22 cellular contexts compared by ENCODE assay signal in genomic region chr7:148380581-148381419, GRCh38.
DNase-seq lines count a peak whose midpoint lies in the region; ATAC-seq, FAIRE-seq and TF ChIP-seq lines count a peak whose summit lies in the region.
"Had no signal": no experiment of that assay in that cellular context is flagged by ENCODE, and none has a peak within 500 bp of the region (broad histone marks: within the 10 kb centered on the region; RNA-seq: fewer than 3 reads in every experiment).

No MANE protein-coding gene starts in this region.

- no peak overlapping the region for H3K23ac ChIP-seq in IMR-90 (ENCODE audit: low read depth, low read length)

- TF ChIP-seq EP300 in HepG2 (IDR thresholded peaks at IDR 0.05; ENCODE audit: low read depth in 2 of 2, low read length in 2 of 2) (no peak), HepG2 (CRISPR knock-in tag; IDR thresholded peaks at IDR 0.05; ENCODE audit: borderline replicate concordance) (no peak)

- no peak overlapping the region for H3K56ac ChIP-seq in IMR-90 (ENCODE audit: extremely low read depth, insufficient read depth, low read length)

- H3K36me3 ChIP-seq in IMR-90 (ENCODE audit: control insufficient read depth, insufficient read depth, low read length) (no peaks in the 10 kb centered on the region), HepG2 (replicated peaks in 1 of 2; ENCODE audit: control insufficient read depth in 1 of 2, insufficient read depth in 2 of 2, low read length in 2 of 2) (no peaks in the 10 kb centered on the region)
- H3K36me3 ChIP-seq: BLaER1, SJCRH30 had no signal

- H3K9me1 ChIP-seq in IMR-90 (ENCODE audit: insufficient read depth, low read length), result no peaks in the 10 kb centered on the region

- ATAC-seq in IMR-90 (ENCODE audit: low read depth) (no peak), HepG2 (peak; percentile 78)
- no peak for ATAC-seq in activated T-cell treated with anti-CD3 and anti-CD28 coated beads, Interleukin-2, amount 50 U/mL, for 4 hours

- WGBS in IMR-90 (ENCODE audit: extremely low coverage in 2 of 2, insufficient read length in 1 of 2), 2 experiments, result 39% methylated on average over 4 of the region's 13 CpGs; no CpG with 5 or more reads in 1 of the 2 experiments
- 55% methylated on average over 9 of the region's 13 CpGs for WGBS in HepG2 (ENCODE audit: low lambda C conversion rate)

- TF ChIP-seq POLR2A in IMR-90 (IDR thresholded peaks at IDR 0.05; ENCODE audit: low read depth, low read length) (no peak), HepG2 (IDR thresholded peaks at IDR 0.05; ENCODE audit: insufficient read depth in 1 of 2, low read depth in 2 of 2, low read length in 2 of 2) (no peak)

- H3K4ac ChIP-seq in IMR-90 (ENCODE audit: low read depth, low read length), result no peak overlapping the region

- dilution Hi-C loops in IMR-90 (cut with HindIII; ENCODE audit: low sequenced_read_pairs, unreplicated experiment), result no loop called here

- no peak overlapping the region for H2AK9ac ChIP-seq in IMR-90 (replicated peaks; ENCODE audit: low read depth, low read length, poor library complexity)

- TF ChIP-seq CTCF in IMR-90 (conservative IDR thresholded peaks at IDR 0.05; ENCODE audit: low read depth, low read length) (no peak), brain (conservative IDR thresholded peaks at IDR 0.05) (no peak), HepG2 (CRISPR knock-in tag; IDR thresholded peaks at IDR 0.05) (no peak)

- no peak overlapping the region for H2BK20ac ChIP-seq in IMR-90 (ENCODE audit: low read depth, low read length)

- no peak for FAIRE-seq in HepG2 (lab: Jason Lieb, UNC)
- FAIRE-seq: RCC 7860 had no signal

- no peak overlapping the region for H3K9ac ChIP-seq in IMR-90 (ENCODE audit: low read depth, low read length)
- no peak overlapping the region for H3K9ac ChIP-seq in HepG2 (ENCODE audit: insufficient read depth, low read depth, low read length)
- H3K9ac ChIP-seq: BLaER1 had no signal

- CTCF ChIA-PET in IMR-90 (lab: Yijun Ruan, JAX) (no interaction called here), HepG2 (lab: Yijun Ruan, JAX; ENCODE audit: low intra/inter-chr PET ratio, low total read pairs) (no interaction called here)

- H4K5ac ChIP-seq in IMR-90 (ENCODE audit: low read depth, low read length), result no peak overlapping the region

- H3K36me3 Mint-ChIP-seq in brain, result peaks cover 16% of the 10 kb centered on the region
- H3K36me3 Mint-ChIP-seq in activated T-cell treated with anti-CD3 and anti-CD28 coated beads, Interleukin-2, amount 50 U/mL, for 4 hours (ENCODE audit: insufficient read depth), result no peaks in the 10 kb centered on the region
- H3K36me3 Mint-ChIP-seq: CD4-positive, alpha-beta memory T cell had no signal

- in situ Hi-C loops in IMR-90 (cut with MboI; ENCODE audit: low sequenced_read_pairs) (no loop called here), HepG2 (cut with HindIII; ENCODE audit: extremely low pct_ligation_motif_present, low pct_unique_long_range_greater_than_20kb) (no loop called here)

- no peak overlapping the region for H3K27ac ChIP-seq in IMR-90 (ENCODE audit: insufficient read depth, low read length)
- H3K27ac ChIP-seq in HepG2 (ENCODE audit: extremely low read length, insufficient read depth, low read length), result no peak overlapping the region
- H3K27ac ChIP-seq: BLaER1, HL-60, SJCRH30 had no signal

- peak overlapping the region in 4 of 5 experiments; percentile 23 to 96 (median 60) for H3K27ac Mint-ChIP-seq in brain
- H3K27ac Mint-ChIP-seq: CD4-positive, alpha-beta memory T cell had no signal

- H4K8ac ChIP-seq in IMR-90 (ENCODE audit: low read depth in 2 of 2, low read length in 2 of 2), result no peak overlapping the region

- H3K9me3 Mint-ChIP-seq in brain, result peaks cover 0 to 8% (median 8%) of the 10 kb centered on the region in 5 experiments
- H3K9me3 Mint-ChIP-seq in activated T-cell treated with anti-CD3 and anti-CD28 coated beads, Interleukin-2, amount 50 U/mL, for 4 hours, result no peaks in the 10 kb centered on the region
- H3K9me3 Mint-ChIP-seq: CD4-positive, alpha-beta memory T cell had no signal

- no peak overlapping the region for H4K91ac ChIP-seq in IMR-90 (ENCODE audit: insufficient read depth, low read depth, low read length)

- H3K4me1 ChIP-seq in IMR-90 (ENCODE audit: control insufficient read depth, insufficient read depth, low read length) (no peaks in the 10 kb centered on the region), HepG2 (ENCODE audit: insufficient read depth, low read length) (peaks cover 10% of the 10 kb centered on the region)
- H3K4me1 ChIP-seq: BLaER1, Caco-2, SJCRH30 had no signal

- H2AFZ ChIP-seq in IMR-90 (replicated peaks; ENCODE audit: low read length, poor library complexity) (peak overlapping the region; percentile 14), HepG2 (ENCODE audit: low read length) (no peak overlapping the region)

- peaks cover 60% of the 10 kb centered on the region for H3K4me1 Mint-ChIP-seq in brain
- no peaks in the 10 kb centered on the region for H3K4me1 Mint-ChIP-seq in activated T-cell treated with anti-CD3 and anti-CD28 coated beads, Interleukin-2, amount 50 U/mL, for 4 hours (ENCODE audit: low read depth)
- H3K4me1 Mint-ChIP-seq: CD4-positive, alpha-beta memory T cell had no signal

- no peaks in the 10 kb centered on the region for H3K27me3 Mint-ChIP-seq in brain
- H3K27me3 Mint-ChIP-seq in activated T-cell treated with anti-CD3 and anti-CD28 coated beads, Interleukin-2, amount 50 U/mL, for 4 hours (ENCODE audit: low read depth), result no peaks in the 10 kb centered on the region

- no peak overlapping the region for H3K4me3 Mint-ChIP-seq in brain
- no peak overlapping the region for H3K4me3 Mint-ChIP-seq in activated T-cell treated with anti-CD3 and anti-CD28 coated beads, Interleukin-2, amount 50 U/mL, for 4 hours
- H3K4me3 Mint-ChIP-seq: CD4-positive, alpha-beta memory T cell; H9 had no signal

- H3K79me1 ChIP-seq in IMR-90 (ENCODE audit: low read depth in 1 of 2, low read length in 2 of 2), result no peaks in the 10 kb centered on the region

- H3K9me3 ChIP-seq in IMR-90 (ENCODE audit: control insufficient read depth, insufficient read depth, low read length), result peaks cover 19% of the 10 kb centered on the region
- H3K9me3 ChIP-seq in HepG2 (ENCODE audit: low read length), result no peaks in the 10 kb centered on the region
- H3K9me3 ChIP-seq: Caco-2, SJCRH30 had no signal

- BruUV-seq in IMR-90 (replicated peaks; lab: Mats Ljungman, UMichigan) (no TSS peak), HepG2 (replicated peaks; lab: Mats Ljungman, UMichigan) (no TSS peak)

- no peak overlapping the region for H2BK15ac ChIP-seq in IMR-90 (ENCODE audit: low read depth, low read length)

- H3K27me3 ChIP-seq in IMR-90 (ENCODE audit: control insufficient read depth, insufficient read depth, low read length) (no peaks in the 10 kb centered on the region), HepG2 (ENCODE audit: control insufficient read depth in 1 of 2, insufficient read depth in 2 of 2, low read length in 2 of 2) (no peaks in the 10 kb centered on the region)
- H3K27me3 ChIP-seq: BLaER1, SJCRH30 had no signal

- POLR2A ChIA-PET in IMR-90 (lab: Charles Lee; ENCODE audit: unreplicated experiment), result no interaction called here
- POLR2A ChIA-PET in HepG2 (lab: Yijun Ruan, JAX), result no interaction called here

- H3K79me2 ChIP-seq in HepG2 (ENCODE audit: insufficient read depth, low read length), result no peaks in the 10 kb centered on the region

- TF ChIP-seq RAD21 in IMR-90 (IDR thresholded peaks at IDR 0.05; ENCODE audit: low read length) (no peak), HepG2 (CRISPR knock-in tag; IDR thresholded peaks at IDR 0.05) (no peak)

- H3K14ac ChIP-seq in IMR-90 (replicated peaks; ENCODE audit: low read depth, low read length), result no peak overlapping the region

- H3K4me3 ChIP-seq in IMR-90 (ENCODE audit: insufficient read depth, low read depth, low read length) (no peak overlapping the region), HepG2 (replicated peaks in 1 of 3; ENCODE audit: insufficient read depth in 1 of 3, low read depth in 2 of 3, low read length in 3 of 3) (no peak overlapping the region)
- H3K4me3 ChIP-seq: BLaER1, SJCRH30 had no signal

- DNase-seq in IMR-90, result no peak
- DNase-seq in HepG2 (ENCODE audit: low spot score), result peak; percentile 4
- peak; percentile 13 for DNase-seq in superior temporal gyrus (ENCODE audit: extremely low spot score)
- no peak for DNase-seq in GF-D8 (lab: John Stamatoyannopoulos, UW)
- no peak for DNase-seq in NCI-H2081 treated with DMSO at 0.1 percent for 48 hours (lab: John Stamatoyannopoulos, UW)
- DNase-seq in activated T-cell treated with anti-CD3 and anti-CD28 coated beads, Interleukin-2, amount 50 U/mL, for 4 hours, result no peak
- DNase-seq: ACHN; Caco-2; CD4-positive, alpha-beta memory T cell; GDM1; H9; KG1; NCI-H1092; NCI-H1436; NCI-H187 treated with DMSO at 0.1 percent for 48 hours; NCI-H774; OCI-M1; SJCRH30 had no signal

- no peak overlapping the region for H2AK5ac ChIP-seq in IMR-90 (ENCODE audit: low read depth, low read length)

- no peak overlapping the region for H2BK5ac ChIP-seq in IMR-90 (ENCODE audit: low read depth, low read length, poor library complexity, severe bottlenecking)

- intact Hi-C loops in IMR-90 (cut with micrococcal nuclease), result no loop called here
- intact Hi-C loops in HepG2 (cut with micrococcal nuclease; ENCODE audit: unreplicated experiment), result no loop called here

- no peaks in the 10 kb centered on the region for H4K20me1 ChIP-seq in IMR-90 (ENCODE audit: insufficient read depth, low read length)
- H4K20me1 ChIP-seq in HepG2 (ENCODE audit: insufficient read depth, low read length), result no peaks in the 10 kb centered on the region
- H4K20me1 ChIP-seq: BLaER1 had no signal

- H3K4me2 ChIP-seq in IMR-90 (ENCODE audit: low read depth, low read length) (no peak overlapping the region), HepG2 (ENCODE audit: low read depth, low read length) (no peak overlapping the region)
- H3K4me2 ChIP-seq: BLaER1 had no signal

- H3K18ac ChIP-seq in IMR-90 (ENCODE audit: low read depth, low read length), result no peak overlapping the region

- no peak overlapping the region for H2BK120ac ChIP-seq in IMR-90 (ENCODE audit: low read depth, low read length)

TF ChIP-seq in IMR-90, 13 proteins besides CTCF, POLR2A, EP300 and RAD21 (continues in another document):
- TF ChIP-seq MXI1 (IDR thresholded peaks at IDR 0.05; ENCODE audit: borderline replicate concordance, low read depth, low read length) (no peak), RCOR1 (IDR thresholded peaks at IDR 0.05; ENCODE audit: insufficient replicate concordance, low read length) (no peak), NFE2L2 (IDR thresholded peaks at IDR 0.05; ENCODE audit: low read depth, low read length) (no peak), CEBPB (IDR thresholded peaks at IDR 0.05; ENCODE audit: low read depth, low read length) (no peak), MAFK (IDR thresholded peaks at IDR 0.05; ENCODE audit: low read depth, low read length) (no peak)

TF ChIP-seq in HepG2, 621 proteins besides CTCF, POLR2A, EP300 and RAD21 (continues in another document):
- no peak for TF ChIP-seq ZFP36L2 (CRISPR knock-in tag; IDR thresholded peaks at IDR 0.05)
- TF ChIP-seq ZNF672 (CRISPR knock-in tag; IDR thresholded peaks at IDR 0.05), result no peak
- TF ChIP-seq ZNF451 (CRISPR knock-in tag; IDR thresholded peaks at IDR 0.05), result no peak
- TF ChIP-seq REPIN1 (CRISPR knock-in tag; IDR thresholded peaks at IDR 0.05; ENCODE audit: borderline replicate concordance, low read depth), result no peak
- no peak for TF ChIP-seq ZNF775 (CRISPR knock-in tag; IDR thresholded peaks at IDR 0.05; ENCODE audit: borderline replicate concordance)

Comparison
In these comparisons a context has a peak if more than half of its experiments do, and no peak if none do; other contexts are left out.
1. DNase-seq: peak in HepG2 (single experiment) and superior temporal gyrus (single experiment); none in IMR-90 (single experiment), GF-D8 (single experiment), NCI-H2081 treated with DMSO at 0.1 percent for 48 hours (single experiment) and activated T-cell treated with anti-CD3 and anti-CD28 coated beads, Interleukin-2, amount 50 U/mL, for 4 hours (single experiment).